Comparison of ENCODE assay signal across 9 cellular contexts in the genomic region with DNA sequence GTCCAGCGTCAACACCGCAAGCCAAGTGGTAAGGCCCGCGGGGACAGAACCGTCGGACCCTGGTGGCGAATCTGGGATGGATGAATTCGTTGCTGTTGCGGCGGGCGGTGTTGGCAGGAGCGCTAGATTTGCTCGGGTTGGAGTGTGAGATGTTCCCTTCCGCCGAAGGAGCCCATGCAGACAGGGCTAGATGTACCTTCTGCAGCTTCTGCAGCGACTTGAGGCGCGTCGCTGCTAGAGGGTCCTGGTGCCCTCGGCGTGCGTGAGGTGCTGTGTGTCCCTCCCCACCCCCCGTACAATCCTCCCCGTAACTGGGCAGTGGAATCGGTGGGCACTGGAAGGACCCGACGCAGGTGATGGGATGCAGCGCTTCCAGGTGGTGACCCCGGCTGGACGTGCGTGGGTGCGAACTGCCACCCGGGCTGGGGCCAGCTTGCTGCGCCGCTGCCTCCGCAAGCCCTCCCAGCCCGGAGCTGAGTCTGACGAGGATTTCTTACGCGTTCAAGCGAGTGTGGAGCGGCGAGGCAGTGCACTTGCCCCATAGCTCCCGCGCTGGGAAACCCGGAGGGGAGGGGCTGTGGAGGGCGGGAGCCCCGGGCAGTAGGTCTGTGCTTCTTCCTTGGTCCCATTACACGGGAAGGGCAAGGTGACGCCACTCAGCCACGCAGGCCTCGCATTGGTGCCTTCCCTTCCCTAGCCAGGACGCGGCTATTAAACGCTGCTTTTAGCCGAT. TPM values are rescaled to one million over a fixed set of nuclear protein-coding genes. Genes with fewer than 3 reads are reported as not detected.
DNase-seq lines count a peak whose midpoint lies in the region; ATAC-seq and TF ChIP-seq lines count a peak whose summit lies in the region.
"Had no signal": no experiment of that assay in that cellular context is flagged by ENCODE, and none has a peak within 500 bp of the region (broad histone marks: within the 10 kb centered on the region; RNA-seq: fewer than 3 reads in every experiment).

No MANE protein-coding gene starts in this region.

- no peaks in the 10 kb centered on the region for H3K36me3 Mint-ChIP-seq in WTC11

- peaks cover 19% of the 10 kb centered on the region for H3K4me1 ChIP-seq in effector memory CD4-positive, alpha-beta T cell (ENCODE audit: control insufficient read depth, insufficient read depth, low read length, poor library complexity, severe bottlenecking)
- no peaks in the 10 kb centered on the region for H3K4me1 ChIP-seq in mucosa of descending colon (ENCODE audit: low read depth)
- peaks cover 12% of the 10 kb centered on the region for H3K4me1 ChIP-seq in suprapubic skin

- no peaks in the 10 kb centered on the region for H3K9me3 ChIP-seq in effector memory CD4-positive, alpha-beta T cell (ENCODE audit: control insufficient read depth, low read length)
- no peaks in the 10 kb centered on the region for H3K9me3 ChIP-seq in mucosa of descending colon
- H3K9me3 ChIP-seq in suprapubic skin: no peaks in the 10 kb centered on the region

- ATAC-seq in WTC11 (peak; percentile 80), mucosa of descending colon (peak; percentile 48), GM19452 (IDR thresholded peaks at IDR 0.05; ENCODE audit: unreplicated experiment) (no peak)

- CTCF ChIA-PET in WTC11 (lab: Charles Lee): interaction anchor here (0.8 to 2.4 kb wide), 11 partner anchors 15 to 474 kb away, joined by 3 to 37 read pairs (median 4); a partner anchor contains a TSS

- peak overlapping the region; percentile 76 for H3K4me3 ChIP-seq in effector memory CD4-positive, alpha-beta T cell (ENCODE audit: insufficient read depth, low read depth, low read length, poor library complexity, severe bottlenecking)
- H3K4me3 ChIP-seq in mucosa of descending colon (no peak overlapping the region), suprapubic skin (peak overlapping the region; percentile 42)

- POLR2A ChIA-PET in WTC11 (lab: Charles Lee): interaction anchor here (0.6 to 1.4 kb wide), 3 partner anchors 9 to 275 kb away, joined by 3 read pairs; a partner anchor contains a TSS

- H3K36me3 ChIP-seq in effector memory CD4-positive, alpha-beta T cell (ENCODE audit: control insufficient read depth, insufficient read depth, low read length): no peaks in the 10 kb centered on the region
- H3K36me3 ChIP-seq in mucosa of descending colon (ENCODE audit: low read depth): no peaks in the 10 kb centered on the region
- no peaks in the 10 kb centered on the region for H3K36me3 ChIP-seq in suprapubic skin

- TF ChIP-seq EP300 in suprapubic skin (IDR thresholded peaks at IDR 0.05): no peak

- peaks cover 37% of the 10 kb centered on the region for H3K27me3 Mint-ChIP-seq in WTC11 (ENCODE audit: low read depth)

- H3K27ac Mint-ChIP-seq in WTC11: no peak overlapping the region

- H3K4me1 Mint-ChIP-seq in WTC11: peaks cover 5% of the 10 kb centered on the region

- DNase-seq in Daoy (ENCODE audit: low read depth): peak; percentile 61
- peak; percentile 65 for DNase-seq in WTC11 (ENCODE audit: low spot score)
- DNase-seq in effector memory CD4-positive, alpha-beta T cell: peak in 1 of 3 donors; percentile 20
- DNase-seq in mucosa of descending colon: no peak
- DNase-seq in suprapubic skin (ENCODE audit: low spot score in 2 of 2): no peak
- DNase-seq in hippocampal formation (lab: John Stamatoyannopoulos, UW): no peak
- DNase-seq in GF-D8 (lab: John Stamatoyannopoulos, UW): no peak

- H3K27ac ChIP-seq in effector memory CD4-positive, alpha-beta T cell (ENCODE audit: insufficient read depth, low read length, poor library complexity, severe bottlenecking): no peak overlapping the region
- H3K27ac ChIP-seq in suprapubic skin: no peak overlapping the region
- H3K27ac ChIP-seq: epithelial cell of prostate had no signal

- peak overlapping the region; percentile 84 for H3K4me3 Mint-ChIP-seq in WTC11

- TF ChIP-seq POLR2A in suprapubic skin (IDR thresholded peaks at IDR 0.05): no peak

- intact Hi-C loops in mucosa of descending colon (cut with DNase I, micrococcal nuclease): no loop called here

- 11% methylated on average over 22 of the region's 56 CpGs for WGBS in suprapubic skin

- peaks cover 3% of the 10 kb centered on the region for H3K27me3 ChIP-seq in effector memory CD4-positive, alpha-beta T cell (replicated peaks; ENCODE audit: control insufficient read depth, insufficient read depth, low read length, poor library complexity, severe bottlenecking)
- peaks cover 42% of the 10 kb centered on the region for H3K27me3 ChIP-seq in suprapubic skin

- TF ChIP-seq CTCF in WTC11 (IDR thresholded peaks at IDR 0.05) (no peak), mucosa of descending colon (IDR thresholded peaks at IDR 0.05) (no peak), suprapubic skin (IDR thresholded peaks at IDR 0.05) (no peak)

- no peaks in the 10 kb centered on the region for H3K9me3 Mint-ChIP-seq in WTC11

TF ChIP-seq in WTC11, 78 proteins besides CTCF, POLR2A, EP300 and RAD21 (continues in another document):
- TF ChIP-seq ATF1 (CRISPR knock-in tag; IDR thresholded peaks at IDR 0.05): no peak
- no peak for TF ChIP-seq KAT7 (CRISPR knock-in tag; IDR thresholded peaks at IDR 0.05; ENCODE audit: borderline replicate concordance)
- TF ChIP-seq, protein P1, sequence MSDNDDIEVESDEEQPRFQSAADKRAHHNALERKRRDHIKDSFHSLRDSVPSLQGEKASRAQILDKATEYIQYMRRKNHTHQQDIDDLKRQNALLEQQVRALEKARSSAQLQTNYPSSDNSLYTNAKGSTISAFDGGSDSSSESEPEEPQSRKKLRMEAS (CRISPR knock-in tag; IDR thresholded peaks at IDR 0.05): peak; percentile 59
- TF ChIP-seq, protein P2, sequence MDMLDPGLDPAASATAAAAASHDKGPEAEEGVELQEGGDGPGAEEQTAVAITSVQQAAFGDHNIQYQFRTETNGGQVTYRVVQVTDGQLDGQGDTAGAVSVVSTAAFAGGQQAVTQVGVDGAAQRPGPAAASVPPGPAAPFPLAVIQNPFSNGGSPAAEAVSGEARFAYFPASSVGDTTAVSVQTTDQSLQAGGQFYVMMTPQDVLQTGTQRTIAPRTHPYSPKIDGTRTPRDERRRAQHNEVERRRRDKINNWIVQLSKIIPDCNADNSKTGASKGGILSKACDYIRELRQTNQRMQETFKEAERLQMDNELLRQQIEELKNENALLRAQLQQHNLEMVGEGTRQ (CRISPR knock-in tag; IDR thresholded peaks at IDR 0.05): no peak
- TF ChIP-seq, protein P3, sequence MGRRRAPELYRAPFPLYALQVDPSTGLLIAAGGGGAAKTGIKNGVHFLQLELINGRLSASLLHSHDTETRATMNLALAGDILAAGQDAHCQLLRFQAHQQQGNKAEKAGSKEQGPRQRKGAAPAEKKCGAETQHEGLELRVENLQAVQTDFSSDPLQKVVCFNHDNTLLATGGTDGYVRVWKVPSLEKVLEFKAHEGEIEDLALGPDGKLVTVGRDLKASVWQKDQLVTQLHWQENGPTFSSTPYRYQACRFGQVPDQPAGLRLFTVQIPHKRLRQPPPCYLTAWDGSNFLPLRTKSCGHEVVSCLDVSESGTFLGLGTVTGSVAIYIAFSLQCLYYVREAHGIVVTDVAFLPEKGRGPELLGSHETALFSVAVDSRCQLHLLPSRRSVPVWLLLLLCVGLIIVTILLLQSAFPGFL (CRISPR knock-in tag; IDR thresholded peaks at IDR 0.05; ENCODE audit: borderline replicate concordance): no peak
- TF ChIP-seq, protein P4, sequence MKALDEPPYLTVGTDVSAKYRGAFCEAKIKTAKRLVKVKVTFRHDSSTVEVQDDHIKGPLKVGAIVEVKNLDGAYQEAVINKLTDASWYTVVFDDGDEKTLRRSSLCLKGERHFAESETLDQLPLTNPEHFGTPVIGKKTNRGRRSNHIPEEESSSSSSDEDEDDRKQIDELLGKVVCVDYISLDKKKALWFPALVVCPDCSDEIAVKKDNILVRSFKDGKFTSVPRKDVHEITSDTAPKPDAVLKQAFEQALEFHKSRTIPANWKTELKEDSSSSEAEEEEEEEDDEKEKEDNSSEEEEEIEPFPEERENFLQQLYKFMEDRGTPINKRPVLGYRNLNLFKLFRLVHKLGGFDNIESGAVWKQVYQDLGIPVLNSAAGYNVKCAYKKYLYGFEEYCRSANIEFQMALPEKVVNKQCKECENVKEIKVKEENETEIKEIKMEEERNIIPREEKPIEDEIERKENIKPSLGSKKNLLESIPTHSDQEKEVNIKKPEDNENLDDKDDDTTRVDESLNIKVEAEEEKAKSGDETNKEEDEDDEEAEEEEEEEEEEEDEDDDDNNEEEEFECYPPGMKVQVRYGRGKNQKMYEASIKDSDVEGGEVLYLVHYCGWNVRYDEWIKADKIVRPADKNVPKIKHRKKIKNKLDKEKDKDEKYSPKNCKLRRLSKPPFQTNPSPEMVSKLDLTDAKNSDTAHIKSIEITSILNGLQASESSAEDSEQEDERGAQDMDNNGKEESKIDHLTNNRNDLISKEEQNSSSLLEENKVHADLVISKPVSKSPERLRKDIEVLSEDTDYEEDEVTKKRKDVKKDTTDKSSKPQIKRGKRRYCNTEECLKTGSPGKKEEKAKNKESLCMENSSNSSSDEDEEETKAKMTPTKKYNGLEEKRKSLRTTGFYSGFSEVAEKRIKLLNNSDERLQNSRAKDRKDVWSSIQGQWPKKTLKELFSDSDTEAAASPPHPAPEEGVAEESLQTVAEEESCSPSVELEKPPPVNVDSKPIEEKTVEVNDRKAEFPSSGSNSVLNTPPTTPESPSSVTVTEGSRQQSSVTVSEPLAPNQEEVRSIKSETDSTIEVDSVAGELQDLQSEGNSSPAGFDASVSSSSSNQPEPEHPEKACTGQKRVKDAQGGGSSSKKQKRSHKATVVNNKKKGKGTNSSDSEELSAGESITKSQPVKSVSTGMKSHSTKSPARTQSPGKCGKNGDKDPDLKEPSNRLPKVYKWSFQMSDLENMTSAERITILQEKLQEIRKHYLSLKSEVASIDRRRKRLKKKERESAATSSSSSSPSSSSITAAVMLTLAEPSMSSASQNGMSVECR (CRISPR knock-in tag; IDR thresholded peaks at IDR 0.05; ENCODE audit: borderline replicate concordance): 0 out of 2 replicates have a peak, but pooled peaks have one; percentile 15
- no peak for TF ChIP-seq SMAD4 (CRISPR knock-in tag; IDR thresholded peaks at IDR 0.05)

RNA-seq across cellular contexts. Expression of a gene that starts 34.3 kb away (rescaled TPM):
- total RNA-seq in Daoy (2014; rRNA removed; shearing (Covaris generic)): not detected in 2 replicates
- not detected in 3 replicates for total RNA-seq in WTC11 (2021)
- total RNA-seq in mucosa of descending colon: 1 to 10 TPM in 2 of 3 donors, under 1 TPM in 1; 0.76 to 2.6 (median 1.4) TPM
- not detected for total RNA-seq in suprapubic skin

Comparison
In these comparisons a context has a peak if more than half of its experiments do, and no peak if none do; other contexts are left out.
1. DNase-seq: peak in Daoy (single experiment) and WTC11 (single experiment); none in mucosa of descending colon (0 of 3), suprapubic skin (0 of 2), hippocampal formation (0 of 2) and GF-D8 (single experiment).